In genomic region chr19:43901395-43902390, GRCh38 we compare ENCODE assay signal across 8 cellular contexts. TPM values are rescaled to one million over a fixed set of nuclear protein-coding genes. Genes with fewer than 3 reads are reported as not detected.
DNase-seq lines count a peak whose midpoint lies in the region; ATAC-seq and TF ChIP-seq lines count a peak whose summit lies in the region.

No MANE protein-coding gene starts in this region.

- ATAC-seq in GM21360 (IDR thresholded peaks at IDR 0.05; ENCODE audit: unreplicated experiment) (peak; percentile 49), left colon (peak; percentile 100)

- 0 out of 2 replicates have a peak, but pooled peaks cover 4% of the 10 kb centered on the region for H3K36me3 ChIP-seq in BE2C

- DNase-seq in BE2C (peak; percentile 85), NCI-H187 treated with DMSO at 0.1 percent for 48 hours (lab: John Stamatoyannopoulos, UW) (peak; percentile 31), dermis blood vessel endothelial cell (peak; percentile 90), left colon (peak; percentile 72 to 83), NCI-H1694 treated with DMSO at 0.1 percent for 48 hours (lab: John Stamatoyannopoulos, UW) (no peak)
- peak; percentile 58 for DNase-seq in activated CD4-positive, alpha-beta T cell treated with anti-CD3 and anti-CD28 coated beads, Interleukin-2, amount 50 U/mL, for 1 hour
- peak; percentile 82 for DNase-seq in stimulated activated CD4-positive, alpha-beta T cell treated with anti-CD3 and anti-CD28 coated beads, Interleukin-15, amount 100 ng/mL, for 24 hours

- H3K4me3 ChIP-seq in BE2C (ENCODE audit: low read depth, low read length): peak overlapping the region; percentile 89

- no peaks in the 10 kb centered on the region for H3K9me3 ChIP-seq in BE2C

- H3K27me3 ChIP-seq in BE2C: no peaks in the 10 kb centered on the region

- H3K4me1 ChIP-seq in BE2C: no peaks in the 10 kb centered on the region

- no peak for TF ChIP-seq CTCF in BE2C (IDR thresholded peaks at IDR 0.05; ENCODE audit: low read depth, low read length)

- intact Hi-C loops in left colon (cut with DNase I, micrococcal nuclease): no loop called here

RNA-seq across cellular contexts. Expression of gene ZNF404, which starts 17.9 kb away (rescaled TPM):
- polyA plus RNA-seq in BE2C (2012; ENCODE audit: insufficient read depth, insufficient read length, low read depth): 2.5 TPM
- total RNA-seq in dermis blood vessel endothelial cell (0.51 and 1.5 TPM in 2 replicates), left colon (1 to 10 TPM in 1 of 2 donors, under 1 TPM in 1; 0.92 to 1.3 TPM)

RNA-seq across cellular contexts. Expression of gene ZNF45, which starts 33.4 kb away (rescaled TPM):
- 5.7 TPM for polyA plus RNA-seq in BE2C (2012; ENCODE audit: insufficient read depth, insufficient read length, low read depth)
- total RNA-seq in dermis blood vessel endothelial cell (19.2 and 21.0 TPM in 2 replicates), left colon (1 to 10 TPM; 8.9 to 9.2 TPM)

RNA-seq across cellular contexts. Expression of gene ZNF221, which starts 49.3 kb away (rescaled TPM):
- 0.73 TPM for polyA plus RNA-seq in BE2C (2012; ENCODE audit: insufficient read depth, insufficient read length, low read depth)
- total RNA-seq in dermis blood vessel endothelial cell (4.9 and 6.8 TPM in 2 replicates), left colon (1 to 10 TPM; 1.4 to 2.1 TPM)
